ENCODE assay signal across 1 cellular context in genomic region chrX:140525448-140525847, GRCh38.
TF ChIP-seq lines count a peak whose summit lies in the region.

No MANE protein-coding gene starts in this region.

TF ChIP-seq in H1, 55 proteins besides CTCF, POLR2A, EP300 and RAD21:
- TF ChIP-seq KDM1A (IDR thresholded peaks at IDR 0.05; ENCODE audit: borderline replicate concordance, low read length) (no peak), CTBP2 (IDR thresholded peaks at IDR 0.05; ENCODE audit: borderline replicate concordance, insufficient read depth, insufficient read length, low read length) (no peak), RNF2 (IDR thresholded peaks at IDR 0.05; ENCODE audit: borderline replicate concordance, low read depth, low read length, missing control alignments, poor library complexity, severe bottlenecking) (no peak), SAP30 (IDR thresholded peaks at IDR 0.05; ENCODE audit: insufficient read depth, insufficient replicate concordance, low read length) (no peak), E2F6 (IDR thresholded peaks at IDR 0.05) (no peak), TAF7 (optimal IDR thresholded peaks at IDR 0.05; ENCODE audit: borderline replicate concordance, low read depth, low read length) (no peak), JUN (IDR thresholded peaks at IDR 0.05; ENCODE audit: low read depth, low read length) (no peak), MAFK (IDR thresholded peaks at IDR 0.05; ENCODE audit: low read depth, low read length) (no peak), SP1 (IDR thresholded peaks at IDR 0.05; ENCODE audit: low read depth, low read length) (no peak), ASH2L (IDR thresholded peaks at IDR 0.05; ENCODE audit: low read length) (no peak), GABPA (IDR thresholded peaks at IDR 0.05; ENCODE audit: borderline replicate concordance, insufficient read depth, low read length) (no peak), POU5F1 (IDR thresholded peaks at IDR 0.05; ENCODE audit: low read depth, low read length) (no peak), HDAC2 (IDR thresholded peaks at IDR 0.05; ENCODE audit: borderline replicate concordance in 1 of 2, low read depth in 2 of 2, low read length in 2 of 2) (no peak), NANOG (IDR thresholded peaks at IDR 0.05; ENCODE audit: insufficient read depth, low read depth, low read length, poor library complexity, severe bottlenecking) (no peak), CHD2 (IDR thresholded peaks at IDR 0.05; ENCODE audit: low read length) (no peak), KDM5A (IDR thresholded peaks at IDR 0.05; ENCODE audit: low read length) (no peak), TBP (IDR thresholded peaks at IDR 0.05; ENCODE audit: low read depth, low read length) (no peak), CEBPB (IDR thresholded peaks at IDR 0.05; ENCODE audit: low read depth, low read length) (no peak)
